14 cellular contexts compared by ENCODE assay signal in the genomic region with DNA sequence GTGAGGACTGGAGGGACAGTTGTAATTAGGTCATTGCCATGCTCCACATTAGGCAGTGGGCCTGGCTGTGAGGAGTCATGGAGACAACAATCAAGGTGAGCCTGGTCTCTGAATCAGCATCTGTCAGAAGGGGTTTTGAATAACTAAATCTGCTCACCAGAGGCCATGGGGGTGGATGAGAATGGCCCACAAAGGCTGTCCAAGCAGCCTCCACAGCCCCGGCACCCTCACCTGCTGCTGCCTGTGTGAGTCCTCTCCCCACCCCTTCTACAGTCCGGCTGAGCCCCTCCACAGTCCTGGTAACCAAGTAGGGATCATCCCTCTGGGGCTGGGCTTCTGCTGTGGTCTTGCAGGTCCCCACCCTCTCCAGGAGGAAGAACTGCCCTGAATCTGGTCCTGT. TPM values are rescaled to one million over a fixed set of nuclear protein-coding genes. Genes with fewer than 3 reads are reported as not detected.
DNase-seq lines count a peak whose midpoint lies in the region; ATAC-seq and TF ChIP-seq lines count a peak whose summit lies in the region.
"Had no signal": no experiment of that assay in that cellular context is flagged by ENCODE, and none has a peak within 500 bp of the region (broad histone marks: within the 10 kb centered on the region; RNA-seq: fewer than 3 reads in every experiment).

No MANE protein-coding gene starts in this region.

- H3K4me2 ChIP-seq in SK-N-SH: no peak overlapping the region
- H3K4me2 ChIP-seq in trophoblast cell (ENCODE audit: low read length): no peak overlapping the region
- H3K4me2 ChIP-seq: KMS-11 had no signal

- H2BK5ac ChIP-seq in trophoblast cell (ENCODE audit: low read depth, low read length, poor library complexity): no peak overlapping the region

- H3K27ac Mint-ChIP-seq in activated CD8-positive, alpha-beta memory T cell treated with anti-CD3 and anti-CD28 coated beads, Interleukin-2, amount 10 ng/mL, durations not matched to agents 7 days and 5 days: no peak overlapping the region

- DNase-seq in SK-N-SH (peak; percentile 8), esophagus muscularis mucosa (ENCODE audit: extremely low spot score) (no peak), trophoblast cell (no peak), testis (no peak), prostate gland (ENCODE audit: low spot score) (no peak)
- DNase-seq in activated CD4-positive, alpha-beta T cell treated with anti-CD3 and anti-CD28 coated beads for 1 hour: no peak
- DNase-seq in activated CD8-positive, alpha-beta memory T cell treated with anti-CD3 and anti-CD28 coated beads, Interleukin-2, amount 10 ng/mL, durations not matched to agents 7 days and 5 days: no peak
- DNase-seq: NCI-H187 treated with DMSO at 0.1 percent for 48 hours, NCI-H510A, Peyer's patch had no signal

- H3K4me3 ChIP-seq in SK-N-SH (ENCODE audit: low read depth in 2 of 2, low read length in 1 of 2): no peak overlapping the region
- H3K4me3 ChIP-seq in esophagus muscularis mucosa: peak overlapping the region; percentile 37 to 53 (median 42)
- H3K4me3 ChIP-seq in trophoblast cell (ENCODE audit: low read depth, low read length): no peak overlapping the region
- H3K4me3 ChIP-seq in testis: no peak overlapping the region
- H3K4me3 ChIP-seq in prostate gland: no peak overlapping the region
- H3K4me3 ChIP-seq: BLaER1 treated with 17β-estradiol and CSF1 and Interleukin-3, amounts not matched to agents 10 nM and 100 nM; Peyer's patch had no signal

- intact Hi-C loops in esophagus muscularis mucosa (cut with DNase I): no loop called here
- intact Hi-C loops in testis (cut with DNase I; ENCODE audit: low total_unique reads): no loop called here
- intact Hi-C loops in prostate gland (cut with DNase I): no loop called here

- TF ChIP-seq RAD21 in SK-N-SH (IDR thresholded peaks at IDR 0.05; ENCODE audit: low read length): no peak

- no peaks in the 10 kb centered on the region for H3F3A ChIP-seq in SK-N-SH (replicated peaks; ENCODE audit: insufficient read depth)

- H2AFZ ChIP-seq in SK-N-SH (ENCODE audit: low read depth) (no peak overlapping the region), trophoblast cell (ENCODE audit: insufficient read depth, low read length, poor library complexity) (no peak overlapping the region)

- H3K4me1 Mint-ChIP-seq in activated CD8-positive, alpha-beta memory T cell treated with anti-CD3 and anti-CD28 coated beads, Interleukin-2, amount 10 ng/mL, durations not matched to agents 7 days and 5 days: no peaks in the 10 kb centered on the region

- TF ChIP-seq POLR2A in esophagus muscularis mucosa (IDR thresholded peaks at IDR 0.05; ENCODE audit: low read depth) (no peak), testis (IDR thresholded peaks at IDR 0.05) (no peak), prostate gland (IDR thresholded peaks at IDR 0.05) (no peak)

- no peaks in the 10 kb centered on the region for H3K36me3 ChIP-seq in SK-N-SH (replicated peaks in 1 of 2; ENCODE audit: control insufficient read depth in 1 of 2, insufficient read depth in 2 of 2, low read length in 1 of 2)
- H3K36me3 ChIP-seq in esophagus muscularis mucosa: no peaks in the 10 kb centered on the region
- H3K36me3 ChIP-seq in trophoblast cell (ENCODE audit: control insufficient read depth in 1 of 2, insufficient read depth in 2 of 2, low read length in 2 of 2): no peaks in the 10 kb centered on the region
- no peaks in the 10 kb centered on the region for H3K36me3 ChIP-seq in testis (ENCODE audit: low read depth, missing control alignments)
- H3K36me3 ChIP-seq in prostate gland: no peaks in the 10 kb centered on the region
- H3K36me3 ChIP-seq: BLaER1 treated with 17β-estradiol and CSF1 and Interleukin-3, amounts not matched to agents 10 nM and 100 nM; Peyer's patch had no signal

- peaks cover 3% of the 10 kb centered on the region for H3K79me1 ChIP-seq in trophoblast cell (ENCODE audit: low read length)

- H3K27ac ChIP-seq in SK-N-SH (ENCODE audit: low read depth in 2 of 2, low read length in 1 of 2) (peak overlapping the region in 1 of 2 experiments; percentile 18; a peak in 1 of 4 replicates), esophagus muscularis mucosa (replicated peaks in 1 of 4) (peak overlapping the region in 3 of 4 donors; percentile 5 to 18 (median 7)), trophoblast cell (ENCODE audit: low read depth, low read length) (no peak overlapping the region), testis (peak overlapping the region; percentile 25 to 28), prostate gland (no peak overlapping the region)
- H3K27ac ChIP-seq: 22Rv1; BLaER1 treated with 17β-estradiol and CSF1 and Interleukin-3, amounts not matched to agents 10 nM and 100 nM; KMS-11 had no signal

- H2AK5ac ChIP-seq in trophoblast cell (ENCODE audit: low read length): peak overlapping the region; percentile 23

- no peak overlapping the region for H4K12ac ChIP-seq in trophoblast cell (ENCODE audit: low read depth, low read length)

- H3K9me3 ChIP-seq in SK-N-SH: no peaks in the 10 kb centered on the region
- no peaks in the 10 kb centered on the region for H3K9me3 ChIP-seq in esophagus muscularis mucosa
- H3K9me3 ChIP-seq in trophoblast cell (ENCODE audit: insufficient read depth, low read depth, low read length): peaks cover 3% of the 10 kb centered on the region
- no peaks in the 10 kb centered on the region for H3K9me3 ChIP-seq in testis
- H3K9me3 ChIP-seq in prostate gland: no peaks in the 10 kb centered on the region
- H3K9me3 ChIP-seq: Peyer's patch had no signal

- H3K79me2 ChIP-seq in SK-N-SH (ENCODE audit: insufficient read depth) (no peaks in the 10 kb centered on the region), trophoblast cell (ENCODE audit: control insufficient read depth, insufficient read depth, low read length, poor library complexity) (no peaks in the 10 kb centered on the region)

- H3K9me3 Mint-ChIP-seq in activated CD8-positive, alpha-beta memory T cell treated with anti-CD3 and anti-CD28 coated beads, Interleukin-2, amount 10 ng/mL, durations not matched to agents 7 days and 5 days (ENCODE audit: low read depth): no peaks in the 10 kb centered on the region

- no peaks in the 10 kb centered on the region for H3K9me2 ChIP-seq in SK-N-SH

- H4K20me1 ChIP-seq in SK-N-SH (ENCODE audit: insufficient read depth): no peaks in the 10 kb centered on the region
- H4K20me1 ChIP-seq: BLaER1 treated with 17β-estradiol and CSF1 and Interleukin-3, amounts not matched to agents 10 nM and 100 nM had no signal

- TF ChIP-seq EP300 in SK-N-SH (IDR thresholded peaks at IDR 0.05; ENCODE audit: borderline replicate concordance in 1 of 2, low read depth in 1 of 2, low read length in 1 of 2) (no peak), esophagus muscularis mucosa (IDR thresholded peaks at IDR 0.05) (no peak)

- no CpG with 5 or more reads among the region's 2 CpGs for WGBS in SK-N-SH (ENCODE audit: low lambda C conversion rate)
- WGBS in esophagus muscularis mucosa: 80% methylated on average over 1 of the region's 2 CpGs
- no CpG with 5 or more reads among the region's 2 CpGs for WGBS in trophoblast cell (ENCODE audit: extremely low coverage, insufficient coverage, insufficient read length)
- 80 to 100% methylated on average over 1 to 2 of the region's 2 CpGs for whole genome bisulfite sequencing in testis, 2 donors
- WGBS in prostate gland: 100% methylated on average over 2 of the region's 2 CpGs

- peaks cover 0 to 43% of the 10 kb centered on the region in 2 experiments; a peak in 2 of 4 replicates for H3K4me1 ChIP-seq in SK-N-SH (ENCODE audit: control insufficient read depth in 1 of 2, insufficient read depth in 2 of 2, low read depth in 1 of 2, low read length in 1 of 2)
- peaks cover 5 to 25% (median 12%) of the 10 kb centered on the region in 4 donors for H3K4me1 ChIP-seq in esophagus muscularis mucosa
- peaks cover 2 to 3% of the 10 kb centered on the region in 2 experiments for H3K4me1 ChIP-seq in trophoblast cell (ENCODE audit: control insufficient read depth in 1 of 2, insufficient read depth in 2 of 2, low read length in 2 of 2)
- no peaks in the 10 kb centered on the region for H3K4me1 ChIP-seq in testis
- no peaks in the 10 kb centered on the region for H3K4me1 ChIP-seq in prostate gland (replicated peaks)
- H3K4me1 ChIP-seq: Peyer's patch had no signal

- TF ChIP-seq CTCF in SK-N-SH (IDR thresholded peaks at IDR 0.05) (no peak), esophagus muscularis mucosa (IDR thresholded peaks at IDR 0.05) (no peak), testis (IDR thresholded peaks at IDR 0.05) (no peak), prostate gland (IDR thresholded peaks at IDR 0.05) (no peak)

- no peak overlapping the region for H3K4me3 Mint-ChIP-seq in activated CD8-positive, alpha-beta memory T cell treated with anti-CD3 and anti-CD28 coated beads, Interleukin-2, amount 10 ng/mL, durations not matched to agents 7 days and 5 days

- H3K27me3 Mint-ChIP-seq in activated CD8-positive, alpha-beta memory T cell treated with anti-CD3 and anti-CD28 coated beads, Interleukin-2, amount 10 ng/mL, durations not matched to agents 7 days and 5 days: peaks cover 4% of the 10 kb centered on the region

- H2BK120ac ChIP-seq in trophoblast cell (ENCODE audit: insufficient read depth, low read length, poor library complexity): no peak overlapping the region

- no peak overlapping the region for H3K23ac ChIP-seq in trophoblast cell (ENCODE audit: low read length)

- POLR2A ChIA-PET in SK-N-SH (lab: Yijun Ruan, JAX): no interaction called here

- H4K8ac ChIP-seq in trophoblast cell (ENCODE audit: low read depth, low read length): no peak overlapping the region

- H3K18ac ChIP-seq in trophoblast cell (ENCODE audit: low read length): no peak overlapping the region

- H3K9ac ChIP-seq in SK-N-SH (no peak overlapping the region), trophoblast cell (ENCODE audit: low read length) (no peak overlapping the region)
- H3K9ac ChIP-seq: BLaER1 treated with 17β-estradiol and CSF1 and Interleukin-3, amounts not matched to agents 10 nM and 100 nM; KMS-11 had no signal

- no peaks in the 10 kb centered on the region for H3K36me3 Mint-ChIP-seq in activated CD8-positive, alpha-beta memory T cell treated with anti-CD3 and anti-CD28 coated beads, Interleukin-2, amount 10 ng/mL, durations not matched to agents 7 days and 5 days

- H3K27me3 ChIP-seq in SK-N-SH (ENCODE audit: insufficient read depth): no peaks in the 10 kb centered on the region
- no peaks in the 10 kb centered on the region for H3K27me3 ChIP-seq in esophagus muscularis mucosa
- H3K27me3 ChIP-seq in trophoblast cell (ENCODE audit: insufficient read depth, low read length): no peaks in the 10 kb centered on the region
- H3K27me3 ChIP-seq in testis: no peaks in the 10 kb centered on the region
- H3K27me3 ChIP-seq in prostate gland (replicated peaks; ENCODE audit: insufficient read depth): no peaks in the 10 kb centered on the region
- H3K27me3 ChIP-seq: BLaER1 treated with 17β-estradiol and CSF1 and Interleukin-3, amounts not matched to agents 10 nM and 100 nM; Peyer's patch had no signal

- H3K4ac ChIP-seq in trophoblast cell (ENCODE audit: low read depth, low read length): no peak overlapping the region

- peak overlapping the region; percentile 29 for H2BK12ac ChIP-seq in trophoblast cell (ENCODE audit: low read length)

- H3K14ac ChIP-seq in trophoblast cell (ENCODE audit: low read length): peak overlapping the region; percentile 18

- peak overlapping the region; percentile 23 for H4K91ac ChIP-seq in trophoblast cell (ENCODE audit: low read depth, low read length)

- CTCF ChIA-PET in SK-N-SH (lab: Yijun Ruan, JAX): no interaction called here
- CTCF ChIA-PET in activated CD8-positive, alpha-beta memory T cell treated with anti-CD3 and anti-CD28 coated beads, Interleukin-2, amount 10 ng/mL, durations not matched to agents 7 days and 5 days (lab: Charles Lee): no interaction called here

- ATAC-seq in SK-N-SH treated with all-trans-retinoic acid at 6 μM for 48 hours: no peak
- ATAC-seq in activated CD8-positive, alpha-beta memory T cell treated with anti-CD3 and anti-CD28 coated beads, Interleukin-2, amount 10 ng/mL, durations not matched to agents 7 days and 5 days: no peak

RNA-seq across cellular contexts. Expression of gene DPT, which starts 2.3 kb away (rescaled TPM):
- polyA plus RNA-seq in SK-N-SH (2012; rRNA removed) (0.05 and 0.32 TPM in 2 replicates), testis (ENCODE audit: insufficient read depth, low read depth, low replicate concordance) (78.7 TPM)
- polyA plus RNA-seq in SK-N-SH (2012; cell fraction: cytosol; rRNA removed): 0.27 and 0.38 TPM in 2 replicates
- polyA plus RNA-seq in SK-N-SH (2012; cell fraction: nucleus; rRNA removed): 0.08 and 0.16 TPM in 2 replicates
- total RNA-seq in esophagus muscularis mucosa (100 to 1,000 TPM in 3 of 4 donors, 10 to 100 TPM in 1; 95.3 to 190 (median 138) TPM), testis (1 to 10 TPM; 6.9 to 8.2 TPM), prostate gland (10 to 100 TPM in 1 of 2 donors, 1 to 10 TPM in 1; 4.7 to 15.4 TPM)
- not detected in 2 replicates for polyA plus RNA-seq in trophoblast cell (2013)
- not detected for total RNA-seq in activated CD8-positive, alpha-beta memory T cell treated with anti-CD3 and anti-CD28 coated beads, Interleukin-2, amount 10 ng/mL, durations not matched to agents 7 days and 5 days

Comparison
In these comparisons a context has a peak if more than half of its experiments do, and no peak if none do; other contexts are left out.
1. H3K27ac ChIP-seq: peak in esophagus muscularis mucosa (3 of 4) and testis (2 of 2); none in trophoblast cell (single experiment) and prostate gland (0 of 2).
2. H3K4me3 ChIP-seq: peak in esophagus muscularis mucosa (4 of 4); none in SK-N-SH (0 of 2), trophoblast cell (single experiment), testis (0 of 2) and prostate gland (0 of 2).
3. RNA of gene DPT, which starts 2.3 kb away (total RNA-seq): 95.3 to 190 TPM in esophagus muscularis mucosa; 4.7 to 15.4 TPM in prostate gland, 6.9 to 8.2 TPM in testis and not detected in activated CD8-positive, alpha-beta memory T cell treated with anti-CD3 and anti-CD28 coated beads, Interleukin-2, amount 10 ng/mL, durations not matched to agents 7 days and 5 days; every median in the first group is over 4 times any median in the second.